In the genomic region with DNA sequence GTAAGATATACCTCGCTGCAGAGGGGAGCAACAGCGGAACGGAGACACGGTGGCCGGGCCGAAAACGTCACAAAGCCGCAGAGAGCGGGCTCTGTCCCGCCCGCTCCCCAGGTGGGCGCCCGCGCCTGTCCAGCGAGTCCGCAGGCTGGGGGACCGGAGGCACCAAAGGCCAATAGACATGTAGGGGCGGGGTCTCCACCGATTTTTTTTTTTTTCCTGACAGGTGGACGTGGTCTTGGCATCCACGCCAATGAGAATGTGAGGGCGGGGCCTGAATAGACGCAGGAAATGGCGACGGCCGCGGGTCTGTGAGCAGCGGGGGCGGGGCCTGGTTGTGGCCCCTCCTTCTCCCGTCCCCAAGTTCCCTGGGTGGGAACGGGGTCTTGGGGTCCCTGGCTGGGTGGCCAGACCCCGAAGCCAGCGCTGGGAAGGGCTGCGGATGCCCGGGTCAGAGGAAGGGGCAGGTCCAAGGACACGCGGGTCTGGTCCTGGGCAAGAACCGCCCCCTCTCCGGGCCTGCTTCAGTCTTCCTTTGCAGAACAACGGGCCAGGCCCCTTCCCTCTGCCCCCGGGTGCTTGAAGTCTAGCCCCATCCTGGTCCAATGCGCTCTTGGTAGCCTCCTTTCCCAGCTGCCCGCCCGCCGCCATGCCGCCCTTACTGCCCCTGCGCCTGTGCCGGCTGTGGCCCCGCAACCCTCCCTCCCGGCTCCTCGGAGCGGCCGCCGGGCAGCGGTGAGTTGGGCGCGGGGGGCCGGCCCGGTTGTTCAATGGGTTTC, we compare ENCODE assay signal across 8 cellular contexts. TPM values are rescaled to one million over a fixed set of nuclear protein-coding genes. Genes with fewer than 3 reads are reported as not detected.
DNase-seq lines count a peak whose midpoint lies in the region; ATAC-seq and TF ChIP-seq lines count a peak whose summit lies in the region.

A gene with protein sequence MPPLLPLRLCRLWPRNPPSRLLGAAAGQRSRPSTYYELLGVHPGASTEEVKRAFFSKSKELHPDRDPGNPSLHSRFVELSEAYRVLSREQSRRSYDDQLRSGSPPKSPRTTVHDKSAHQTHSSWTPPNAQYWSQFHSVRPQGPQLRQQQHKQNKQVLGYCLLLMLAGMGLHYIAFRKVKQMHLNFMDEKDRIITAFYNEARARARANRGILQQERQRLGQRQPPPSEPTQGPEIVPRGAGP (plus strand): TSS at position 340 of the 776 bp plus-strand sequence. CDS start 307 bp downstream, at position 647.

- peak within 1 kb of the TSS; percentile 75 for H3K9ac ChIP-seq in ES-I3 (ENCODE audit: low read depth, low read length)

- intact Hi-C loops in T-helper 2 cell treated with Interferon-gamma antibody and Interleukin-4, amounts not matched to agents 100 ng/mL and 5 ng/mL, for 36 hours (cut with micrococcal nuclease) = loop anchor here (1.0 kb wide), 2 partner anchors 11 to 75 kb away; a partner anchor contains a TSS
- intact Hi-C loops in left ventricle myocardium inferior (cut with micrococcal nuclease) = no loop called here
- intact Hi-C loops in prostate gland (cut with DNase I) = no loop called here

- TF ChIP-seq CTCF in left ventricle myocardium inferior (IDR thresholded peaks at IDR 0.05; ENCODE audit: borderline replicate concordance) (no peak), prostate gland (IDR thresholded peaks at IDR 0.05) (peak in 1 of 4 experiments; percentile 5)

- WGBS in prostate gland = under 1% methylated on average over 53 of the region's 59 CpGs
- under 1% methylated on average over 59 of the region's 59 CpGs for WGBS in urinary bladder

- DNase-seq in NCI-H146 (lab: John Stamatoyannopoulos, UW) (peak; percentile 99), left ventricle myocardium inferior (peak; percentile 93), prostate gland (ENCODE audit: low spot score) (peak; percentile 96)

- H3K27me3 ChIP-seq in left ventricle myocardium inferior (ENCODE audit: low read depth) (no peaks in the 10 kb centered on the region), prostate gland (replicated peaks; ENCODE audit: insufficient read depth) (no peaks in the 10 kb centered on the region)

- H3K4me1 ChIP-seq in ES-I3 (ENCODE audit: insufficient read depth, low read length) (peaks cover 7% of the 10 kb centered on the region; the same call in 1 of the 2 replicates), left ventricle myocardium inferior (peaks cover 87% of the 10 kb centered on the region), prostate gland (replicated peaks) (peaks cover 26% of the 10 kb centered on the region), urinary bladder (ENCODE audit: insufficient read depth) (no peaks in the 10 kb centered on the region)

- H3K27ac ChIP-seq in angular gyrus (ENCODE audit: low read depth, low read length) (peak within 1 kb of the TSS; percentile 96), left ventricle myocardium inferior (replicated peaks) (peak within 1 kb of the TSS; percentile 96), prostate gland (peak within 1 kb of the TSS; percentile 88 to 92), urinary bladder (ENCODE audit: low read depth) (peak within 1 kb of the TSS; percentile 91)

- H3K4me3 ChIP-seq in left ventricle myocardium inferior = peak within 1 kb of the TSS; percentile 81
- peak within 1 kb of the TSS; percentile 61 to 82 for H3K4me3 ChIP-seq in prostate gland
- peak within 1 kb of the TSS; percentile 63 for H3K4me3 ChIP-seq in urinary bladder (ENCODE audit: low read depth, low read length)

- ATAC-seq in HG02588 (IDR thresholded peaks at IDR 0.05; ENCODE audit: unreplicated experiment) = peak; percentile 35

- no peaks in the 10 kb centered on the region for H3K36me3 ChIP-seq in ES-I3 (ENCODE audit: insufficient read depth, low read length)
- H3K36me3 ChIP-seq in left ventricle myocardium inferior = no peaks in the 10 kb centered on the region
- no peaks in the 10 kb centered on the region for H3K36me3 ChIP-seq in prostate gland
- H3K36me3 ChIP-seq in urinary bladder (ENCODE audit: insufficient read depth) = no peaks in the 10 kb centered on the region

- H3K9me3 ChIP-seq in ES-I3 (ENCODE audit: control insufficient read depth, insufficient read depth, low read length) (no peaks in the 10 kb centered on the region), left ventricle myocardium inferior (replicated peaks) (no peaks in the 10 kb centered on the region), prostate gland (no peaks in the 10 kb centered on the region)

- TF ChIP-seq POLR2A in prostate gland (IDR thresholded peaks at IDR 0.05) = peak; percentile 49

RNA-seq across cellular contexts. Expression of the gene that starts here (rescaled TPM):
- total RNA-seq in T-helper 2 cell treated with Interferon-gamma antibody and Interleukin-4, amounts not matched to agents 100 ng/mL and 5 ng/mL, for 36 hours = 27.5 and 29.9 TPM in 2 replicates
- total RNA-seq in left ventricle myocardium inferior (59.9 TPM), prostate gland (10 to 100 TPM; 55.8 to 63.8 TPM), urinary bladder (10.7 TPM)
- 57.6 TPM for polyA plus RNA-seq in urinary bladder

Comparison
In these comparisons a context has a peak if more than half of its experiments do, and no peak if none do; other contexts are left out.
1. Peak in every context shown above with its lines: DNase-seq, ATAC-seq, H3K4me3 ChIP-seq and H3K27ac ChIP-seq.